ENCODE assay signal across 8 cellular contexts in the genomic region with DNA sequence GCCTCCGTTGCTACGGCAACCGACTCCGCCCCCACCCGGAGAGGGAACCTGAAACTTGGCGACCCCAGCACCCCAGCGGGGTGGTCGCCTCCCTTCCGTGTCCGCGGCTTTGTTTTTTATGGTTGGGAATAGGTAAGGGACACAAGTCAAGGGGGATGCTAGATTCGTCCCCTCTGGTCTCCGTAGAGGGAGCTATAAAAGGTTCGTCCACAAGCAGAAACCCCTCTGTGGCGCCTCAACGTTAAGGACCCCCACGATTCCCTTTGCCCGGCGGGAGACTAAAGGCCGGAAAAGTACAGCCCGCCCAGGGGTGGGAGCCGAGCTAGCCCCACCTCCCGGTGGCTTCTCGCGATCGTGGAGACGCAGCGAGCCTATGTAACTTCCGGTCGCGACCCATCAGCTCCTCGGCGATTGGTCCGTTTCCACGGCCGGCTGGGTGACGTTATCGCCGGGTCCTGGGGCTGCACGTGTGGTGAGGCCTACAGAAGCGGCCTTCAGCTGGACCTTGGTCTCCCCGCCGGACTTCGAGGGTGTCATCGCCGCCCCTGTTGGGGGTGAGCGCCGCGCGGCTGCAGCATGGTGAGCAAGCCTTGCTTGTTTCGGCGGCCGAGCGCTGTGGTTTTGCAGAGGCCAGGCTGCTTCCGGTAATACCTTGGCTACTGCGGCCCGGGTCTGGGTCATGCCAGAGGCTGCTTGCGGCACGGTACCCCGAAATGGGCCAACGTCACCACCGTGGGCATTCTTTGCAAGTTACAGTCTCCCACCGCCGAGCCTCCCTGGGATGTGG. TPM values are rescaled to one million over a fixed set of nuclear protein-coding genes. Genes with fewer than 3 reads are reported as not detected.
A peak's percentile ranks its signal among the peaks of the same experiment; 100 is the strongest.
DNase-seq lines count a peak whose midpoint lies in the region; ATAC-seq, FAIRE-seq and TF ChIP-seq lines count a peak whose summit lies in the region.

Gene LTV1 (plus strand): TSS at position 437 of the 787 bp plus-strand sequence. CDS start 140 bp downstream, at position 577.

- H3K4me3 ChIP-seq in GM12865 (ENCODE audit: low read depth, low read length) (peak within 1 kb of the TSS; percentile 88), pancreas (peak within 1 kb of the TSS; percentile 69 to 97 (median 85)), tibial artery (peak within 1 kb of the TSS; percentile 85 to 89)

- DNase-seq in GM12865 (ENCODE audit: low read depth) (peak; percentile 96), NCI-H1417 treated with DMSO at 0.1 percent for 48 hours (lab: John Stamatoyannopoulos, UW) (peak; percentile 74), SW480 (ENCODE audit: low spot score) (peak; percentile 92), Right ventricle myocardium superior (peak; percentile 98), pancreas (peak; percentile 94 to 98 (median 96)), tibial artery (peak; percentile 95 to 98)
- DNase-seq in activated naive CD8-positive, alpha-beta T cell treated with anti-CD3 and anti-CD28 coated beads, Interleukin-2, amount 50 U/mL, for 24 hours, result peak; percentile 95

- no peaks in the 10 kb centered on the region for H3K9me3 ChIP-seq in pancreas
- H3K9me3 ChIP-seq in tibial artery, result no peaks in the 10 kb centered on the region

- H3K27me3 Mint-ChIP-seq in activated naive CD8-positive, alpha-beta T cell treated with anti-CD3 and anti-CD28 coated beads, Interleukin-2, amount 50 U/mL, for 24 hours, result no peaks in the 10 kb centered on the region

- H3K4me1 ChIP-seq in pancreas, result peaks cover 0 to 8% (median 0%) of the 10 kb centered on the region in 3 donors
- H3K4me1 ChIP-seq in tibial artery, result peaks cover 0 to 36% (median 17%) of the 10 kb centered on the region in 4 donors

- no peaks in the 10 kb centered on the region for H3K9me3 Mint-ChIP-seq in activated naive CD8-positive, alpha-beta T cell treated with anti-CD3 and anti-CD28 coated beads, Interleukin-2, amount 50 U/mL, for 24 hours

- ATAC-seq in HG02763 (IDR thresholded peaks at IDR 0.05; ENCODE audit: unreplicated experiment), result peak; percentile 100
- peak; percentile 95 for ATAC-seq in activated naive CD8-positive, alpha-beta T cell treated with anti-CD3 and anti-CD28 coated beads, Interleukin-2, amount 50 U/mL, for 24 hours
- ATAC-seq in Right ventricle myocardium superior (ENCODE audit: poor library complexity), result peak; percentile 100
- ATAC-seq in pancreas, result peak; percentile 99 to 100 (median 100)

- peak within 1 kb of the TSS; percentile 96 for H3K4me3 Mint-ChIP-seq in activated naive CD8-positive, alpha-beta T cell treated with anti-CD3 and anti-CD28 coated beads, Interleukin-2, amount 50 U/mL, for 24 hours

- H3K27me3 ChIP-seq in pancreas (no peaks in the 10 kb centered on the region), tibial artery (no peaks in the 10 kb centered on the region)

- FAIRE-seq in pancreas (lab: Jason Lieb, UNC), result no peak

- peaks cover 39% of the 10 kb centered on the region for H3K36me3 Mint-ChIP-seq in activated naive CD8-positive, alpha-beta T cell treated with anti-CD3 and anti-CD28 coated beads, Interleukin-2, amount 50 U/mL, for 24 hours (ENCODE audit: low read depth)

- TF ChIP-seq CTCF in GM12865 (IDR thresholded peaks at IDR 0.05; ENCODE audit: insufficient read depth, low read depth, low read length, missing control alignments), result no peak
- TF ChIP-seq CTCF in pancreas (IDR thresholded peaks at IDR 0.05), result no peak
- TF ChIP-seq CTCF in tibial artery (IDR thresholded peaks at IDR 0.05), result peak in 1 of 2 experiments; percentile 20

- H3K27ac ChIP-seq in pancreas, result peak within 1 kb of the TSS; percentile 66 to 91 (median 87)
- peak within 1 kb of the TSS; percentile 89 to 95 for H3K27ac ChIP-seq in tibial artery

- peaks cover 0 to 19% (median 0%) of the 10 kb centered on the region in 3 donors for H3K36me3 ChIP-seq in pancreas
- peaks cover 23 to 33% (median 32%) of the 10 kb centered on the region in 3 donors for H3K36me3 ChIP-seq in tibial artery

- WGBS in pancreas, 2 donors, result 0% methylated on average over 64 of the region's 64 CpGs

- H3K4me1 Mint-ChIP-seq in activated naive CD8-positive, alpha-beta T cell treated with anti-CD3 and anti-CD28 coated beads, Interleukin-2, amount 50 U/mL, for 24 hours, result peaks cover 39% of the 10 kb centered on the region

- H3K27ac Mint-ChIP-seq in activated naive CD8-positive, alpha-beta T cell treated with anti-CD3 and anti-CD28 coated beads, Interleukin-2, amount 50 U/mL, for 24 hours, result peak within 1 kb of the TSS; percentile 97

- intact Hi-C loops in Right ventricle myocardium superior (cut with DNase I), result loop anchor here (5.0 kb wide), 1 partner anchor 266 kb away; no protein-coding TSS in a partner anchor
- intact Hi-C loops in pancreas (cut with DNase I), result no loop called here
- intact Hi-C loops in tibial artery (cut with DNase I; ENCODE audit: low total_unique reads), result loop anchor here (5.0 to 10.0 kb wide), 3 partner anchors 166 to 778 kb away; partner anchors contain the start of genes AIG1 and PHACTR2

RNA-seq across cellular contexts. Expression of gene LTV1, which starts in this region (rescaled TPM):
- total RNA-seq in Right ventricle myocardium superior (12.2 TPM), pancreas (10 to 100 TPM in 1 of 6 donors, 1 to 10 TPM in 5; 6.5 to 10.8 (median 8.9) TPM)
- polyA plus RNA-seq in pancreas, result 10 to 100 TPM; 10.1 to 16.6 TPM

Comparison
In these comparisons a context has a peak if more than half of its experiments do, and no peak if none do; other contexts are left out.
1. Peak in every context shown above with its lines: DNase-seq, ATAC-seq, H3K4me3 ChIP-seq and H3K27ac ChIP-seq.
2. intact Hi-C loops: an anchor here in Right ventricle myocardium superior (5.0 kb wide) and tibial artery (5.0 to 10.0 kb wide); none called in pancreas.